31 cellular contexts compared by ENCODE assay signal in the genomic region with DNA sequence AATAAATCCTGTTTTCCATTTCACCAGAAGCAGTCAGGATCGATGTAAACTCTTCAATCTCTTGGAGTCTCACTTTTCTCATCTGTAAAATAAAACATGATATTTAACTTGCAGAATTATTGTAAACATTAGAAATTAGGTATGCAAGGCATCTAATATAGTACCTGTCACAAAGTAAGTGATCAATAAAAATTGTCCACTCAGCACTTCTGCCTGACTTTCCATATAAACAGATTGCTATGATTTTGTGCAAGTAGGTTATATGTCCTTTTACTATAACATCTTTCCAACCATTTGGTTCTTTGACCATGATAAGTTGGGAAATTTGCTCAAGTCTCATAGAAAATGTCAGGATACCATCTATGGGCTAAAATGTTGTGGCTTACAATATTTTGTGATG.
"Had no signal": no experiment of that assay in that cellular context is flagged by ENCODE, and none has a peak within 500 bp of the region (broad histone marks: within the 10 kb centered on the region; RNA-seq: fewer than 3 reads in every experiment).

No MANE protein-coding gene starts in this region.

- H3K79me2 ChIP-seq: parathyroid adenoma had no signal

- H3K36me3 ChIP-seq: neural progenitor cell, ovary, spleen, suprapubic skin, tibial artery, transverse colon, upper lobe of right lung, uterus had no signal

- H2AFZ ChIP-seq: neural progenitor cell, parathyroid adenoma had no signal

- H3K27me3 Mint-ChIP-seq: progenitor cell of endocrine pancreas; stimulated activated naive CD8-positive, alpha-beta T cell treated with anti-CD3 and anti-CD28 coated beads, Interleukin-15, amount 100 ng/mL, for 72 hours had no signal

- H3K9me3 ChIP-seq: ovary, psoas muscle, suprapubic skin, testis, transverse colon, upper lobe of right lung, uterus had no signal

- H3K4me3 ChIP-seq: neural progenitor cell, ovary, psoas muscle, skin epidermis, smooth muscle cell, spleen, suprapubic skin, testis, tibial artery, transverse colon, upper lobe of right lung, uterus had no signal

- H3K4me3 Mint-ChIP-seq: natural killer cell; nephron; neural progenitor cell; stimulated activated memory B cell treated with anti-CD40 and anti-IgM and Interleukin-4, amounts not matched to agents 10 μg/mL and 1 μg/mL and 100 μg/mL, for 72 hours; stimulated activated naive CD8-positive, alpha-beta T cell treated with anti-CD3 and anti-CD28 coated beads, Interleukin-15, amount 100 ng/mL, for 72 hours; type B pancreatic cell had no signal

- H3K27ac Mint-ChIP-seq: natural killer cell; nephron; neural progenitor cell; progenitor cell of endocrine pancreas; stimulated activated memory B cell treated with anti-CD40 and anti-IgM and Interleukin-4, amounts not matched to agents 10 μg/mL and 1 μg/mL and 100 μg/mL, for 72 hours; stimulated activated naive CD8-positive, alpha-beta T cell treated with anti-CD3 and anti-CD28 coated beads, Interleukin-15, amount 100 ng/mL, for 72 hours; type B pancreatic cell had no signal

- H3K27me3 ChIP-seq: neural progenitor cell, ovary, testis, tibial artery, transverse colon, upper lobe of right lung, uterus had no signal

- DNase-seq: natural killer cell; occipital lobe; ovary; posterior cingulate gyrus; psoas muscle; right cardiac atrium; spleen; stimulated activated CD4-positive, alpha-beta T cell treated with anti-CD3 and anti-CD28 coated beads, Interleukin-12 subunit alpha, Interleukin-12 subunit beta, amount 100 ng/mL, for 4 hours; stimulated activated CD4-positive, alpha-beta T cell treated with anti-CD3 and anti-CD28 coated beads, Interleukin-1b, Interleukin-23, amount 100 ng/mL, for 48 hours; stimulated activated CD4-positive, alpha-beta T cell treated with anti-CD3 and anti-CD28 coated beads, Interleukin-4, amount 100 ng/mL, for 1 hour; stimulated activated CD4-positive, alpha-beta T cell treated with anti-CD3 and anti-CD28 coated beads, Interleukin-4, amount 100 ng/mL, for 4 hours; stimulated activated CD8-positive, alpha-beta memory T cell treated with anti-CD3 and anti-CD28 coated beads, Interleukin-4, amount 100 ng/mL, for 48 hours; stimulated activated naive CD4-positive, alpha-beta T cell; stimulated activated naive CD8-positive, alpha-beta T cell treated with anti-CD3 and anti-CD28 coated beads, Interleukin-15, amount 100 ng/mL, for 72 hours; stimulated activated naive CD8-positive, alpha-beta T cell treated with anti-CD3 and anti-CD28 coated beads, Interleukin-15, Interleukin-2, amounts not matched to agents 100 U/mL and 50 U/mL, for 24 hours; substantia nigra; testis; tibial artery; transverse colon; upper lobe of right lung; uterus had no signal

- H3K4me1 ChIP-seq: neural progenitor cell, parathyroid adenoma, psoas muscle, spleen, suprapubic skin, testis, transverse colon, upper lobe of right lung, uterus had no signal

- H3K36me3 Mint-ChIP-seq: neural progenitor cell; stimulated activated memory B cell treated with anti-CD40 and anti-IgM and Interleukin-4, amounts not matched to agents 10 μg/mL and 1 μg/mL and 100 μg/mL, for 72 hours; type B pancreatic cell had no signal

- H3K4me1 Mint-ChIP-seq: natural killer cell; nephron; neural progenitor cell; stimulated activated memory B cell treated with anti-CD40 and anti-IgM and Interleukin-4, amounts not matched to agents 10 μg/mL and 1 μg/mL and 100 μg/mL, for 72 hours had no signal

- H3K9ac ChIP-seq: neural progenitor cell, parathyroid adenoma had no signal

- ATAC-seq: natural killer cell; psoas muscle; right cardiac atrium; sciatic nerve; stimulated activated memory B cell treated with anti-CD40 and anti-IgM and Interleukin-4, amounts not matched to agents 10 μg/mL and 1 μg/mL and 100 μg/mL, for 72 hours; stimulated activated naive CD8-positive, alpha-beta T cell treated with anti-CD3 and anti-CD28 coated beads, Interleukin-15, amount 100 ng/mL, for 72 hours; stimulated activated naive CD8-positive, alpha-beta T cell treated with anti-CD3 and anti-CD28 coated beads, Interleukin-15, Interleukin-2, amounts not matched to agents 100 U/mL and 50 U/mL, for 24 hours; upper lobe of right lung had no signal

- H3K4me2 ChIP-seq: neural progenitor cell, smooth muscle cell had no signal

- H3K27ac ChIP-seq: neural progenitor cell, ovary, parathyroid adenoma, psoas muscle, skin epidermis, spleen, suprapubic skin, testis, tibial artery, transverse colon, upper lobe of right lung, uterus had no signal
